34 cellular contexts compared by ENCODE assay signal in genomic region chr15:87355946-87356345, GRCh38.
"Had no signal": no experiment of that assay in that cellular context is flagged by ENCODE, and none has a peak within 500 bp of the region (broad histone marks: within the 10 kb centered on the region; RNA-seq: fewer than 3 reads in every experiment).

No MANE protein-coding gene starts in this region.

- H3K9me3 ChIP-seq: adrenal gland, ascending aorta, gastrocnemius medialis, heart left ventricle had no signal

- ATAC-seq: activated CD4-positive, alpha-beta T cell treated with anti-CD3 and anti-CD28 coated beads for 36 hours; activated CD8-positive, alpha-beta memory T cell treated with anti-CD3 and anti-CD28 coated beads, Interleukin-2, amount 10 ng/mL, durations not matched to agents 7 days and 5 days; activated CD8-positive, alpha-beta T cell treated with anti-CD3 and anti-CD28 coated beads, Interleukin-2, amount 10 ng/mL, durations not matched to agents 7 days and 5 days; activated naive CD8-positive, alpha-beta T cell treated with anti-CD3 and anti-CD28 coated beads, Interleukin-2, amount 50 U/mL, for 24 hours; esophagus mucosa; foreskin keratinocyte; gastrocnemius medialis; heart left ventricle; T-helper 17 cell had no signal

- H3K27me3 ChIP-seq: adrenal gland, ascending aorta, brain microvascular endothelial cell, dorsolateral prefrontal cortex, foreskin keratinocyte, gastrocnemius medialis, heart left ventricle had no signal

- H3K36me3 Mint-ChIP-seq: activated CD4-positive, alpha-beta memory T cell treated with anti-CD3 and anti-CD28 coated beads for 36 hours; activated CD8-positive, alpha-beta memory T cell treated with anti-CD3 and anti-CD28 coated beads, Interleukin-2, amount 10 ng/mL, durations not matched to agents 7 days and 5 days; activated naive CD4-positive, alpha-beta T cell treated with anti-CD3 and anti-CD28 coated beads, Interleukin-2, amount 50 U/mL, for 24 hours; activated naive CD8-positive, alpha-beta T cell treated with anti-CD3 and anti-CD28 coated beads for 36 hours had no signal

- H3K4me1 Mint-ChIP-seq: activated CD4-positive, alpha-beta T cell treated with anti-CD3 and anti-CD28 coated beads for 36 hours; activated CD4-positive, alpha-beta T cell treated with anti-CD3 and anti-CD28 coated beads, Interleukin-2, amount 10 ng/mL, durations not matched to agents 24 days and 14 days; activated CD8-positive, alpha-beta memory T cell treated with anti-CD3 and anti-CD28 coated beads, Interleukin-2, amount 10 ng/mL, durations not matched to agents 7 days and 5 days; activated naive CD4-positive, alpha-beta T cell treated with anti-CD3 and anti-CD28 coated beads, Interleukin-2, amount 50 U/mL, for 24 hours; activated naive CD8-positive, alpha-beta T cell treated with anti-CD3 and anti-CD28 coated beads for 36 hours; activated naive CD8-positive, alpha-beta T cell treated with anti-CD3 and anti-CD28 coated beads, Interleukin-2, amount 50 U/mL, for 24 hours; central memory CD8-positive, alpha-beta T cell; T-helper 17 cell had no signal

- H3K27ac Mint-ChIP-seq: activated CD4-positive, alpha-beta memory T cell treated with anti-CD3 and anti-CD28 coated beads for 36 hours; activated CD4-positive, alpha-beta T cell treated with anti-CD3 and anti-CD28 coated beads for 36 hours; activated CD4-positive, alpha-beta T cell treated with anti-CD3 and anti-CD28 coated beads, Interleukin-2, amount 10 ng/mL, durations not matched to agents 24 days and 14 days; activated CD8-positive, alpha-beta memory T cell treated with anti-CD3 and anti-CD28 coated beads, Interleukin-2, amount 10 ng/mL, durations not matched to agents 7 days and 5 days; activated CD8-positive, alpha-beta T cell treated with anti-CD3 and anti-CD28 coated beads, Interleukin-2, amount 10 ng/mL, durations not matched to agents 7 days and 5 days; activated naive CD4-positive, alpha-beta T cell treated with anti-CD3 and anti-CD28 coated beads for 36 hours; activated naive CD4-positive, alpha-beta T cell treated with anti-CD3 and anti-CD28 coated beads, Interleukin-2, amount 50 U/mL, for 24 hours; activated naive CD8-positive, alpha-beta T cell treated with anti-CD3 and anti-CD28 coated beads for 36 hours; activated naive CD8-positive, alpha-beta T cell treated with anti-CD3 and anti-CD28 coated beads, Interleukin-2, amount 50 U/mL, for 24 hours; activated T-helper 1 cell treated with anti-CD3 and anti-CD28 coated beads, Interleukin-12 subunit alpha, Interleukin-12 subunit beta, Interleukin-2, Interleukin-4 antibody, amounts not matched to agents 30 ng/mL and 10 ng/mL and 1 ng/mL, durations not matched to agents 14 hours and 24 hours and 36 hours; activated T-helper 2 cell treated with anti-CD3 and anti-CD28 coated beads, Interferon-gamma antibody, Interleukin-2, Interleukin-4, amounts not matched to agents 10 μg/mL and 5 μg/mL and 100 μg/mL, durations not matched to agents 14 hours and 24 hours and 36 hours; dendritic cell treated with granulocyte-macrophage colony-stimulating factor and Interleukin-4, amounts not matched to agents 40 ng/mL and 50 ng/mL, for 4 days; endodermal cell; T-helper 17 cell; T-helper 2 cell treated with Interferon-gamma antibody and Interleukin-4, amounts not matched to agents 5 μg/mL and 100 μg/mL, for 36 hours had no signal

- H3K4me3 Mint-ChIP-seq: activated CD4-positive, alpha-beta memory T cell treated with anti-CD3 and anti-CD28 coated beads for 36 hours; activated CD4-positive, alpha-beta T cell treated with anti-CD3 and anti-CD28 coated beads for 36 hours; activated CD4-positive, alpha-beta T cell treated with anti-CD3 and anti-CD28 coated beads, Interleukin-2, amount 10 ng/mL, durations not matched to agents 24 days and 14 days; activated CD8-positive, alpha-beta memory T cell treated with anti-CD3 and anti-CD28 coated beads, Interleukin-2, amount 10 ng/mL, durations not matched to agents 7 days and 5 days; activated CD8-positive, alpha-beta T cell treated with anti-CD3 and anti-CD28 coated beads, Interleukin-2, amount 10 ng/mL, durations not matched to agents 7 days and 5 days; activated naive CD4-positive, alpha-beta T cell treated with anti-CD3 and anti-CD28 coated beads for 36 hours; activated naive CD4-positive, alpha-beta T cell treated with anti-CD3 and anti-CD28 coated beads, Interleukin-2, amount 50 U/mL, for 24 hours; activated naive CD8-positive, alpha-beta T cell treated with anti-CD3 and anti-CD28 coated beads for 36 hours; activated naive CD8-positive, alpha-beta T cell treated with anti-CD3 and anti-CD28 coated beads, Interleukin-2, amount 50 U/mL, for 24 hours; activated T-helper 1 cell treated with anti-CD3 and anti-CD28 coated beads, Interleukin-12 subunit alpha, Interleukin-12 subunit beta, Interleukin-2, Interleukin-4 antibody, amounts not matched to agents 30 ng/mL and 10 ng/mL and 1 ng/mL, durations not matched to agents 14 hours and 24 hours and 36 hours; central memory CD8-positive, alpha-beta T cell; dendritic cell treated with granulocyte-macrophage colony-stimulating factor and Interleukin-4, amounts not matched to agents 40 ng/mL and 50 ng/mL, for 4 days; endodermal cell; T-helper 17 cell; T-helper 2 cell treated with Interferon-gamma antibody and Interleukin-4, amounts not matched to agents 5 μg/mL and 100 μg/mL, for 36 hours had no signal

- H3K27ac ChIP-seq: adrenal gland, ascending aorta, coronary artery, dorsolateral prefrontal cortex, gastrocnemius medialis, heart left ventricle had no signal

- H3K4me1 ChIP-seq: adrenal gland, ascending aorta, gastrocnemius medialis, heart left ventricle had no signal

- H3K36me3 ChIP-seq: adrenal gland, ascending aorta, brain microvascular endothelial cell, gastrocnemius medialis, heart left ventricle had no signal

- H3K27me3 Mint-ChIP-seq: activated CD4-positive, alpha-beta memory T cell treated with anti-CD3 and anti-CD28 coated beads for 36 hours; activated CD4-positive, alpha-beta T cell treated with anti-CD3 and anti-CD28 coated beads for 36 hours; activated CD4-positive, alpha-beta T cell treated with anti-CD3 and anti-CD28 coated beads, Interleukin-2, amount 10 ng/mL, durations not matched to agents 24 days and 14 days; activated CD8-positive, alpha-beta memory T cell treated with anti-CD3 and anti-CD28 coated beads, Interleukin-2, amount 10 ng/mL, durations not matched to agents 7 days and 5 days; activated naive CD4-positive, alpha-beta T cell treated with anti-CD3 and anti-CD28 coated beads, Interleukin-2, amount 50 U/mL, for 24 hours; activated naive CD8-positive, alpha-beta T cell treated with anti-CD3 and anti-CD28 coated beads for 36 hours; activated naive CD8-positive, alpha-beta T cell treated with anti-CD3 and anti-CD28 coated beads, Interleukin-2, amount 50 U/mL, for 24 hours; central memory CD8-positive, alpha-beta T cell; dendritic cell treated with granulocyte-macrophage colony-stimulating factor and Interleukin-4, amounts not matched to agents 40 ng/mL and 50 ng/mL, for 4 days had no signal

- DNase-seq: activated CD4-positive, alpha-beta memory T cell treated with anti-CD3 and anti-CD28 coated beads for 36 hours; activated CD4-positive, alpha-beta T cell treated with anti-CD3 and anti-CD28 coated beads for 36 hours; activated CD4-positive, alpha-beta T cell treated with anti-CD3 and anti-CD28 coated beads, Interleukin-2, amount 10 ng/mL, durations not matched to agents 24 days and 14 days; activated CD4-positive, CD25-positive, alpha-beta regulatory T cell; activated CD4-positive, CD25-positive, alpha-beta regulatory T cell treated with anti-CD3 and anti-CD28 coated beads, Interleukin-2, amount 50 U/mL, for 72 hours; activated CD8-positive, alpha-beta memory T cell treated with anti-CD3 and anti-CD28 coated beads, Interleukin-2, amount 10 ng/mL, durations not matched to agents 7 days and 5 days; activated CD8-positive, alpha-beta memory T cell treated with anti-CD3 and anti-CD28 coated beads, Interleukin-2, amount 50 U/mL, for 4 hours; activated CD8-positive, alpha-beta T cell treated with anti-CD3 and anti-CD28 coated beads, Interleukin-2, amount 10 ng/mL, durations not matched to agents 7 days and 5 days; activated effector memory CD4-positive, alpha-beta T cell treated with anti-CD3 and anti-CD28 coated beads, Interleukin-2, amount 50 U/mL, for 16 hours; activated naive CD4-positive, alpha-beta T cell treated with anti-CD3 and anti-CD28 coated beads for 36 hours; activated naive CD8-positive, alpha-beta T cell treated with anti-CD3 and anti-CD28 coated beads for 36 hours; activated naive CD8-positive, alpha-beta T cell treated with anti-CD3 and anti-CD28 coated beads, Interleukin-2, amount 50 U/mL, for 24 hours; activated T-cell treated with anti-CD3 and anti-CD28 coated beads, Interleukin-2, amount 50 U/mL, for 1 hour; activated T-cell treated with anti-CD3 and anti-CD28 coated beads, Interleukin-2, amount 50 U/mL, for 48 hours; adrenal gland; brain microvascular endothelial cell; dorsolateral prefrontal cortex; effector memory CD4-positive, alpha-beta T cell; endodermal cell; foreskin keratinocyte; gastrocnemius medialis; glutamatergic neuron; heart left ventricle; T-helper 17 cell; T1000 had no signal

- H3K9me3 Mint-ChIP-seq: activated CD4-positive, alpha-beta memory T cell treated with anti-CD3 and anti-CD28 coated beads for 36 hours; activated CD4-positive, alpha-beta T cell treated with anti-CD3 and anti-CD28 coated beads, Interleukin-2, amount 10 ng/mL, durations not matched to agents 24 days and 14 days; activated naive CD4-positive, alpha-beta T cell treated with anti-CD3 and anti-CD28 coated beads for 36 hours; activated naive CD4-positive, alpha-beta T cell treated with anti-CD3 and anti-CD28 coated beads, Interleukin-2, amount 50 U/mL, for 24 hours; activated naive CD8-positive, alpha-beta T cell treated with anti-CD3 and anti-CD28 coated beads for 36 hours; activated naive CD8-positive, alpha-beta T cell treated with anti-CD3 and anti-CD28 coated beads, Interleukin-2, amount 50 U/mL, for 24 hours; activated T-helper 1 cell treated with anti-CD3 and anti-CD28 coated beads, Interleukin-12 subunit alpha, Interleukin-12 subunit beta, Interleukin-2, Interleukin-4 antibody, amounts not matched to agents 30 ng/mL and 10 ng/mL and 1 ng/mL, durations not matched to agents 14 hours and 24 hours and 36 hours; activated T-helper 2 cell treated with anti-CD3 and anti-CD28 coated beads, Interferon-gamma antibody, Interleukin-2, Interleukin-4, amounts not matched to agents 10 μg/mL and 5 μg/mL and 100 μg/mL, durations not matched to agents 14 hours and 24 hours and 36 hours; central memory CD8-positive, alpha-beta T cell; dendritic cell treated with granulocyte-macrophage colony-stimulating factor and Interleukin-4, amounts not matched to agents 40 ng/mL and 50 ng/mL, for 4 days; endodermal cell; T-helper 2 cell treated with Interferon-gamma antibody and Interleukin-4, amounts not matched to agents 5 μg/mL and 100 μg/mL, for 36 hours had no signal

- H3K4me3 ChIP-seq: adrenal gland, ascending aorta, coronary artery, dorsolateral prefrontal cortex, gastrocnemius medialis, heart left ventricle had no signal
